8 cellular contexts compared by ENCODE assay signal in the genomic region with DNA sequence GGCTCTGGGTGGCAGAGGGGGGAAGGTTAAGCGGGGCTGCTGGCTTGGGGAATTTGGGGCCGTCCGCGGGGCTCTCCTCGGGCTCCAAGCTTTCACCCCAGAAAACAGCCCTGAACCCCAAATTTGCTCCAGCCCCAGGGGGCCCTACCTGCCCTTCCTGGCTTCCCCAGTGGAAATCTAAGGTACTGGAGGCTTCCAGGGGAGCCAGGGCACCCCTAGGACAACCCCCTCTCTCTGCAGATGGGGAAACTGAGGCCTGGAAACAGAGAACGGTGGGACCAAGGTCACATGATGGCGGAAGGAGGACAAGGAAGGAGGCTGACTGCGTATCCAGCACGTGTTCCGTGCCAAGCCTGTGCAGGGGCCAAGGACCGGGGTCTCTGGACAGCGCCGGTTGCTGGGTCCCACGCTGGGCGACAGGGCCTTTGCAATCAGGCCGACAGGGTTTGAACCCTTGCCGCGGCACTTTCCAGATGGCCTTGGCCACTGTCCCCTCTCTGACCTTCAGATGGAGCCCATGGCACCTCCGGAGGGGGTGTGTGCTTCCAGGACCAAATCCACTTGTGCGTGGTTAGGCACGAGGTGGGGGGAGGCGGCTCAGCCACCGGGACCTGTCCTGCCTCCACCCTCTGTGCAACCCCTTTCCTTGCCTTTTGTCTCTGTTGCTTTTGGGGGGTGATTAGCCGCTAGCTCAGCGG.
DNase-seq lines count a peak whose midpoint lies in the region; ATAC-seq, FAIRE-seq and TF ChIP-seq lines count a peak whose summit lies in the region.

No MANE protein-coding gene starts in this region.

- H3K4me3 Mint-ChIP-seq in MCF 10A (ENCODE audit: unreplicated experiment) (no peak overlapping the region), mesothelial cell of epicardium (peak overlapping the region; percentile 60)
- H3K4me3 Mint-ChIP-seq in dendritic cell treated with granulocyte-macrophage colony-stimulating factor and Interleukin-4, amounts not matched to agents 40 ng/mL and 50 ng/mL, for 4 days = peak overlapping the region; percentile 75

- CTCF ChIA-PET in MCF 10A (lab: Yijun Ruan, JAX) = interaction anchor here (1.0 kb wide), 1 partner anchor 117 kb away, joined by 3 read pairs; no protein-coding TSS in a partner anchor

- H3K27ac Mint-ChIP-seq in MCF 10A (ENCODE audit: low read depth, unreplicated experiment) (no peak overlapping the region), mesothelial cell of epicardium (peak overlapping the region; percentile 91)
- H3K27ac Mint-ChIP-seq in dendritic cell treated with granulocyte-macrophage colony-stimulating factor and Interleukin-4, amounts not matched to agents 40 ng/mL and 50 ng/mL, for 4 days = peak overlapping the region; percentile 50

- TF ChIP-seq POLR2A in breast epithelium (IDR thresholded peaks at IDR 0.05) (no peak), uterus (IDR thresholded peaks at IDR 0.05) (no peak), GM18505 (IDR thresholded peaks at IDR 0.05; ENCODE audit: borderline replicate concordance, extremely low read depth, insufficient read depth, insufficient read length) (no peak)

- peak overlapping the region; percentile 50 to 69 (median 57) for H3K4me3 ChIP-seq in breast epithelium
- H3K4me3 ChIP-seq in uterus = peak overlapping the region; percentile 40 to 45

- TF ChIP-seq CTCF in breast epithelium (IDR thresholded peaks at IDR 0.05) = peak in 1 of 3 donors; percentile 7
- TF ChIP-seq CTCF in MCF 10A (IDR thresholded peaks at IDR 0.05; ENCODE audit: unreplicated experiment) = no peak
- no peak for TF ChIP-seq CTCF in mesothelial cell of epicardium (IDR thresholded peaks at IDR 0.05; ENCODE audit: unreplicated experiment)
- no peak for TF ChIP-seq CTCF in uterus (IDR thresholded peaks at IDR 0.05)
- no peak for TF ChIP-seq CTCF in D721Med (IDR thresholded peaks at IDR 0.05; ENCODE audit: insufficient read depth, missing control alignments)

- no peaks in the 10 kb centered on the region for H3K9me3 Mint-ChIP-seq in MCF 10A (ENCODE audit: unreplicated experiment)
- H3K9me3 Mint-ChIP-seq in dendritic cell treated with granulocyte-macrophage colony-stimulating factor and Interleukin-4, amounts not matched to agents 40 ng/mL and 50 ng/mL, for 4 days = no peaks in the 10 kb centered on the region
- no peaks in the 10 kb centered on the region for H3K9me3 Mint-ChIP-seq in mesothelial cell of epicardium

- POLR2A ChIA-PET in MCF 10A (lab: Yijun Ruan, JAX) = no interaction called here

- no peaks in the 10 kb centered on the region for H3K27me3 ChIP-seq in breast epithelium
- H3K27me3 ChIP-seq in uterus = no peaks in the 10 kb centered on the region

- DNase-seq in breast epithelium (ENCODE audit: low spot score in 2 of 2) (no peak), MCF 10A (ENCODE audit: unreplicated experiment) (no peak), mesothelial cell of epicardium (ENCODE audit: low spot score in 2 of 2, unreplicated experiment in 2 of 2) (no peak), uterus (peak in 1 of 2 donors; percentile 39), D721Med (ENCODE audit: insufficient read length, low spot score) (no peak)

- H3K27ac ChIP-seq in breast epithelium (peak overlapping the region; percentile 42 to 76), uterus (peak overlapping the region; percentile 77 to 86)

- intact Hi-C loops in breast epithelium (cut with DNase I; ENCODE audit: low total_unique reads) = no loop called here
- intact Hi-C loops in MCF 10A (cut with micrococcal nuclease) = no loop called here
- intact Hi-C loops in dendritic cell treated with granulocyte-macrophage colony-stimulating factor and Interleukin-4, amounts not matched to agents 40 ng/mL and 50 ng/mL, for 4 days (cut with micrococcal nuclease) = no loop called here
- intact Hi-C loops in uterus (cut with DNase I; ENCODE audit: low total_unique reads) = no loop called here

- no peak for FAIRE-seq in D721Med (lab: Jason Lieb, UNC)

- H3K4me1 Mint-ChIP-seq in MCF 10A (ENCODE audit: insufficient read depth, unreplicated experiment) (no peaks in the 10 kb centered on the region), mesothelial cell of epicardium (peaks cover 68% of the 10 kb centered on the region)
- H3K4me1 Mint-ChIP-seq in dendritic cell treated with granulocyte-macrophage colony-stimulating factor and Interleukin-4, amounts not matched to agents 40 ng/mL and 50 ng/mL, for 4 days (ENCODE audit: low read depth) = peaks cover 35% of the 10 kb centered on the region

- H3K4me1 ChIP-seq in breast epithelium (peaks cover 0 to 12% of the 10 kb centered on the region in 2 donors), uterus (no peaks in the 10 kb centered on the region)

- H3K27me3 Mint-ChIP-seq in MCF 10A (ENCODE audit: insufficient read depth, unreplicated experiment) (peaks cover 12% of the 10 kb centered on the region), mesothelial cell of epicardium (ENCODE audit: low read depth) (no peaks in the 10 kb centered on the region)
- H3K27me3 Mint-ChIP-seq in dendritic cell treated with granulocyte-macrophage colony-stimulating factor and Interleukin-4, amounts not matched to agents 40 ng/mL and 50 ng/mL, for 4 days = peaks cover 61% of the 10 kb centered on the region

- no TSS peak for BruUV-seq in MCF 10A (replicated peaks; lab: Mats Ljungman, UMichigan)

- H3K36me3 Mint-ChIP-seq in MCF 10A (ENCODE audit: insufficient read depth, unreplicated experiment) = no peaks in the 10 kb centered on the region
- no peaks in the 10 kb centered on the region for H3K36me3 Mint-ChIP-seq in dendritic cell treated with granulocyte-macrophage colony-stimulating factor and Interleukin-4, amounts not matched to agents 40 ng/mL and 50 ng/mL, for 4 days (ENCODE audit: low read depth)
- peaks cover 6% of the 10 kb centered on the region for H3K36me3 Mint-ChIP-seq in mesothelial cell of epicardium

- H3K36me3 ChIP-seq in breast epithelium (no peaks in the 10 kb centered on the region), uterus (no peaks in the 10 kb centered on the region)

- H3K9me3 ChIP-seq in breast epithelium (no peaks in the 10 kb centered on the region), uterus (no peaks in the 10 kb centered on the region)

- no peak for ATAC-seq in HG02759 (IDR thresholded peaks at IDR 0.05; ENCODE audit: unreplicated experiment)
- ATAC-seq in GM18505 (IDR thresholded peaks at IDR 0.05; ENCODE audit: unreplicated experiment) = no peak
